ENCODE assay signal across 1 cellular context in the genomic region with DNA sequence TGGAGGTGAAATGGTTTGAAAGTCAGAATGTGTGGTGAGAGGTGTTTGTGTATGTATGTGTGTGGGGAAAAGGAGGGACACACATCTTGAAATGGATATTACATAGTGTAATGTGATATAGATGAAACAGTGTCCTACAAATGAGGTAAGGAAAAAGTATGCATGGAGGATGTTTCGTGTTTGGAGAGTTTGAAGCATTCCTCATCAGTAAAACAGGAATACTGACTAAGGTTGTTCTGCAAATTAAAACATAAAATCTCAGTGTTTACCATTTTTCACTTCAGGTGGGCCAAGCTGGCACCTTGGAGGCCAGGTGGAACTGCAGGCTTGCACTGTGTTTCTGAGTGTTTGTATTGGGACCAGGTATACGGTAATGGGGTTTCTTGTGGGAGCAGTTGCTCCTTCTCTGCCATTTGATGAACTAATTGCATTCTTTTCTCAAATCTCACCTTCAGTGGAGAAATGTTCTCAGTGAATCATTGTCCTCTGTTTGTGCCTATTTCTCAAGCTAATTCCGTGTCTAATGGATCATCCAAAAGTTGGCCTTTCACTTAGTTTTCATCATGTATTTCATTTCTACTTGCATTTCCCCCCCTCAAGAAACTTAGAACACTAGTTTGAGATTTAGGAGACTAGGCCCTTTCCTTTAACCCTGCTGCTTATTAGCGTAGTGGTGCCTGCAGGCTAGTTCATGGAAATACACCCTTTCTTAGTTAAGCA.
TF ChIP-seq lines count a peak whose summit lies in the region.

No MANE protein-coding gene starts in this region.

TF ChIP-seq in WTC11, 78 proteins besides CTCF, POLR2A, EP300 and RAD21 (continued from another document):
- TF ChIP-seq ZSCAN18 (CRISPR knock-in tag; IDR thresholded peaks at IDR 0.05): no peak
